ENCODE assay signal across 14 cellular contexts in the genomic region with DNA sequence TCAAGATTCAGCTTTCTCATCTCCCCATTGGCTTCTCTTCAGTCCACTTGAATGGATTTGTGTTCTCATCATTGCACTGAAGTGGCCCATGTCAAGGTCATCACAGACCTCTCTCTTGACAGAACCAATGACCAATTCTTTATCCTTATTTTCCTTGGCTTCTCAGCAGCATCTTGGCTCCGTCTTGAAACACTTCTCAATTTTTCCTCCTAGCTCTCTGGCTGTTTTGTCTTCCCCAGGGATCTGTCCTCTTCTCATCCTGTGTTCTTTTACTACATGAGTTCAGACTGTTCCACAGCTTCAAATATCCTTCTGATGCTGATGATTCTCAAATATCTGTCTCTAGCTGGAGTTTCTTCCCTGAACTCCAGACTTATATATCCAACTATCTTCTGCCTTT.
A peak's percentile ranks its signal among the peaks of the same experiment; 100 is the strongest.
DNase-seq lines count a peak whose midpoint lies in the region; ATAC-seq and TF ChIP-seq lines count a peak whose summit lies in the region.
"Had no signal": no experiment of that assay in that cellular context is flagged by ENCODE, and none has a peak within 500 bp of the region (broad histone marks: within the 10 kb centered on the region; RNA-seq: fewer than 3 reads in every experiment).

No MANE protein-coding gene starts in this region.

- H3K9me3 ChIP-seq in heart right ventricle (no peaks in the 10 kb centered on the region), tibial nerve (no peaks in the 10 kb centered on the region)

- H3K27ac ChIP-seq in dorsolateral prefrontal cortex, result peak overlapping the region in 50 of 59 donors; percentile 6 to 90 (median 71)
- H3K27ac ChIP-seq in heart right ventricle, result peak overlapping the region in 7 of 10 donors; percentile 0 to 81 (median 73)
- peak overlapping the region in 3 of 4 donors; percentile 44 to 84 (median 57) for H3K27ac ChIP-seq in tibial nerve

- 52 to 69% methylated on average over 1 of the region's 1 CpG for WGBS in heart right ventricle, 2 donors
- WGBS in tibial nerve, 2 donors, result 48 to 59% methylated on average over 1 of the region's 1 CpG

- peaks cover 0 to 34% (median 8%) of the 10 kb centered on the region in 9 donors for H3K4me1 ChIP-seq in heart right ventricle
- H3K4me1 ChIP-seq in tibial nerve, result peaks cover 0 to 33% (median 7%) of the 10 kb centered on the region in 4 donors

- H3K27ac Mint-ChIP-seq in T-helper 2 cell treated with Interferon-gamma antibody and Interleukin-4, amounts not matched to agents 5 μg/mL and 100 μg/mL, for 36 hours, result no peak overlapping the region

- H3K36me3 ChIP-seq in heart right ventricle (peaks cover 0 to 25% (median 0%) of the 10 kb centered on the region in 9 donors), tibial nerve (no peaks in the 10 kb centered on the region)

- peak; percentile 26 to 79 for TF ChIP-seq EP300 in tibial nerve (IDR thresholded peaks at IDR 0.05)

- no peaks in the 10 kb centered on the region for H3K27me3 Mint-ChIP-seq in T-helper 2 cell treated with Interferon-gamma antibody and Interleukin-4, amounts not matched to agents 5 μg/mL and 100 μg/mL, for 36 hours (ENCODE audit: low read depth)

- DNase-seq in dorsolateral prefrontal cortex (no peak), heart right ventricle (peak in 1 of 2 donors; percentile 64), skeletal muscle cell (ENCODE audit: low read depth) (peak; percentile 64), tibial nerve (ENCODE audit: low spot score in 2 of 2) (peak in 1 of 2 donors; percentile 67)
- no peak for DNase-seq in activated effector memory CD4-positive, alpha-beta T cell treated with Interleukin-2 at 50 U/mL for 16 hours
- no peak for DNase-seq in T-helper 2 cell treated with Interferon-gamma antibody and Interleukin-4, amounts not matched to agents 5 μg/mL and 100 μg/mL, for 36 hours (ENCODE audit: low spot score)
- DNase-seq: AML-193, COR-L47, NCI-H1105 treated with DMSO at 0.1 percent for 48 hours, NCI-H345, NCI-H526, SHP77 treated with DMSO at 0.1 percent for 48 hours had no signal

- H3K4me3 Mint-ChIP-seq in T-helper 2 cell treated with Interferon-gamma antibody and Interleukin-4, amounts not matched to agents 5 μg/mL and 100 μg/mL, for 36 hours, result no peak overlapping the region

- TF ChIP-seq POLR2A in tibial nerve (IDR thresholded peaks at IDR 0.05), result no peak

- TF ChIP-seq CTCF in dorsolateral prefrontal cortex (IDR thresholded peaks at IDR 0.05 in 54 of 56, conservative IDR thresholded peaks at IDR 0.05 in 2 of 56; ENCODE audit: low read depth in 1 of 56, partially characterized antibody in 56 of 56) (no peak), heart right ventricle (IDR thresholded peaks at IDR 0.05) (no peak), tibial nerve (IDR thresholded peaks at IDR 0.05) (no peak)

- intact Hi-C loops in dorsolateral prefrontal cortex (cut with DNase I) (no loop called here), heart right ventricle (cut with DNase I) (loop anchor here in 2 of 10 donors (5.0 to 10.0 kb wide), 2 partner anchors 78 to 86 kb away; a partner anchor contains a TSS)

- ATAC-seq in heart right ventricle (peak; percentile 60 to 88 (median 80)), HG03565 (IDR thresholded peaks at IDR 0.05; ENCODE audit: unreplicated experiment) (no peak), GM21515 (IDR thresholded peaks at IDR 0.05; ENCODE audit: unreplicated experiment) (no peak)

- H3K4me1 Mint-ChIP-seq in T-helper 2 cell treated with Interferon-gamma antibody and Interleukin-4, amounts not matched to agents 5 μg/mL and 100 μg/mL, for 36 hours (ENCODE audit: low read depth), result peaks cover 31% of the 10 kb centered on the region

- H3K36me3 Mint-ChIP-seq in T-helper 2 cell treated with Interferon-gamma antibody and Interleukin-4, amounts not matched to agents 5 μg/mL and 100 μg/mL, for 36 hours (ENCODE audit: low read depth), result peaks cover 9% of the 10 kb centered on the region

- H3K27me3 ChIP-seq in dorsolateral prefrontal cortex (no peaks in the 10 kb centered on the region), heart right ventricle (no peaks in the 10 kb centered on the region), tibial nerve (no peaks in the 10 kb centered on the region)

- no peak overlapping the region for H3K4me3 ChIP-seq in dorsolateral prefrontal cortex
- no peak overlapping the region for H3K4me3 ChIP-seq in heart right ventricle
- H3K4me3 ChIP-seq in skeletal muscle cell (ENCODE audit: low read depth, low read length), result no peak overlapping the region
- no peak overlapping the region for H3K4me3 ChIP-seq in tibial nerve

- H3K9me3 Mint-ChIP-seq in T-helper 2 cell treated with Interferon-gamma antibody and Interleukin-4, amounts not matched to agents 5 μg/mL and 100 μg/mL, for 36 hours, result peaks cover 13% of the 10 kb centered on the region

Comparison
In these comparisons a context has a peak if more than half of its experiments do, and no peak if none do; other contexts are left out.
1. ATAC-seq: peak in heart right ventricle (8 of 8); none in HG03565 (single experiment) and GM21515 (single experiment).
2. Peak in every context shown above with its lines, with median percentiles within 50 percentile points of each other: H3K27ac ChIP-seq.